In genomic region chr16:15337974-15338605, GRCh38 we compare ENCODE assay signal across 3 cellular contexts. TPM values are rescaled to one million over a fixed set of nuclear protein-coding genes. Genes with fewer than 3 reads are reported as not detected.
"Had no signal": no experiment of that assay in that cellular context is flagged by ENCODE, and none has a peak within 500 bp of the region (broad histone marks: within the 10 kb centered on the region; RNA-seq: fewer than 3 reads in every experiment).

No MANE protein-coding gene starts in this region.

RNA-seq across cellular contexts. Expression of gene NPIPA5, which starts 40.0 kb away (rescaled TPM):
- total RNA-seq: HT-29, IMR-90 had no signal

RNA-seq across cellular contexts. Expression of gene MPV17L, which starts 57.5 kb away (rescaled TPM):
- total RNA-seq: HT-29, IMR-90, K562 had no signal
- polyA plus RNA-seq: K562 had no signal
